In genomic region chr22:44360686-44361381, GRCh38 we compare ENCODE assay signal across 8 cellular contexts. TPM values are rescaled to one million over a fixed set of nuclear protein-coding genes. Genes with fewer than 3 reads are reported as not detected.
DNase-seq lines count a peak whose midpoint lies in the region; ATAC-seq and TF ChIP-seq lines count a peak whose summit lies in the region.

No MANE protein-coding gene starts in this region.

- TF ChIP-seq CTCF in psoas muscle (IDR thresholded peaks at IDR 0.05): peak; percentile 31

- H3K4me3 ChIP-seq in SJSA1 (no peak overlapping the region), psoas muscle (no peak overlapping the region)

- 26 to 41% (median 26%) methylated on average over 25 of the region's 25 CpGs for WGBS in psoas muscle, 3 donors

- DNase-seq in Daoy (ENCODE audit: low read depth) (peak; percentile 94), SJSA1 (ENCODE audit: low read depth in 1 of 2, low spot score in 2 of 2) (peak; percentile 90 to 94), fibroblast of the conjunctiva (ENCODE audit: low read depth) (peak; percentile 43), psoas muscle (peak; percentile 54 to 60), DMS53 (lab: John Stamatoyannopoulos, UW) (no peak), kidney glomerular epithelial cell (lab: John Stamatoyannopoulos, UW) (no peak)

- ATAC-seq in psoas muscle: peak; percentile 73 to 81 (median 77)
- no peak for ATAC-seq in GM18517 (IDR thresholded peaks at IDR 0.05; ENCODE audit: unreplicated experiment)
- ATAC-seq in GM18511 (IDR thresholded peaks at IDR 0.05; ENCODE audit: unreplicated experiment): no peak

- H3K27me3 ChIP-seq in SJSA1 (replicated peaks) (no peaks in the 10 kb centered on the region), psoas muscle (ENCODE audit: insufficient read depth in 3 of 3, low read length in 2 of 3) (peaks cover 0 to 3% (median 0%) of the 10 kb centered on the region in 3 donors)

- H3K36me3 ChIP-seq in SJSA1: no peaks in the 10 kb centered on the region
- H3K36me3 ChIP-seq in psoas muscle (ENCODE audit: insufficient read depth in 1 of 2, low read depth in 1 of 2): no peaks in the 10 kb centered on the region

- H3K9me3 ChIP-seq in SJSA1 (replicated peaks) (no peaks in the 10 kb centered on the region), psoas muscle (no peaks in the 10 kb centered on the region)

- H3K27ac ChIP-seq in SJSA1 (peak overlapping the region; percentile 89), psoas muscle (peak overlapping the region; percentile 46)

- intact Hi-C loops in psoas muscle (cut with DNase I): no loop called here

- H3K4me1 ChIP-seq in SJSA1 (replicated peaks) (peaks cover 54% of the 10 kb centered on the region), psoas muscle (peaks cover 15% of the 10 kb centered on the region)

RNA-seq across cellular contexts. Expression of gene SHISAL1, which starts 48.1 kb away (rescaled TPM):
- 6.8 and 8.7 TPM in 2 replicates for total RNA-seq in Daoy (2014; rRNA removed; shearing (Covaris generic))
- total RNA-seq in SJSA1 (2014; rRNA removed; shearing (Covaris generic)): 1.5 and 2.4 TPM in 2 replicates
- under 1 TPM in 3 of 4 donors, not detected in 1; 0.05 to 0.24 (median 0.11) TPM for total RNA-seq in psoas muscle
- under 1 TPM; 0.01 to 0.08 (median 0.04) TPM for polyA plus RNA-seq in psoas muscle

Comparison
In these comparisons a context has a peak if more than half of its experiments do, and no peak if none do; other contexts are left out.
1. DNase-seq: peak in Daoy (single experiment), SJSA1 (2 of 2), fibroblast of the conjunctiva (single experiment) and psoas muscle (2 of 2); none in DMS53 (single experiment) and kidney glomerular epithelial cell (single experiment).
2. ATAC-seq: peak in psoas muscle (4 of 4); none in GM18517 (single experiment) and GM18511 (single experiment).